16 cellular contexts compared by ENCODE assay signal in genomic region chr1:53334781-53335180, GRCh38. TPM values are rescaled to one million over a fixed set of nuclear protein-coding genes. Genes with fewer than 3 reads are reported as not detected.
DNase-seq lines count a peak whose midpoint lies in the region; ATAC-seq, FAIRE-seq and TF ChIP-seq lines count a peak whose summit lies in the region.
"Had no signal": no experiment of that assay in that cellular context is flagged by ENCODE, and none has a peak within 500 bp of the region (broad histone marks: within the 10 kb centered on the region; RNA-seq: fewer than 3 reads in every experiment).

No MANE protein-coding gene starts in this region.

- WGBS in prostate gland = 88% methylated on average over 9 of the region's 9 CpGs

- TF ChIP-seq POLR2A in prostate gland (IDR thresholded peaks at IDR 0.05) = no peak

- H3K4me3 Mint-ChIP-seq in activated CD4-positive, alpha-beta T cell treated with anti-CD3 and anti-CD28 coated beads, Interleukin-2, amount 10 ng/mL, durations not matched to agents 24 days and 14 days = peak overlapping the region; percentile 9
- no peak overlapping the region for H3K4me3 Mint-ChIP-seq in activated CD8-positive, alpha-beta T cell treated with anti-CD3 and anti-CD28 coated beads, Interleukin-2, amount 10 ng/mL, durations not matched to agents 7 days and 5 days

- H3K27ac Mint-ChIP-seq in activated CD4-positive, alpha-beta T cell treated with anti-CD3 and anti-CD28 coated beads, Interleukin-2, amount 10 ng/mL, durations not matched to agents 24 days and 14 days = peak overlapping the region; percentile 8
- H3K27ac Mint-ChIP-seq in activated CD8-positive, alpha-beta T cell treated with anti-CD3 and anti-CD28 coated beads, Interleukin-2, amount 10 ng/mL, durations not matched to agents 7 days and 5 days = peak overlapping the region; percentile 23

- H3K36me3 Mint-ChIP-seq in activated CD4-positive, alpha-beta T cell treated with anti-CD3 and anti-CD28 coated beads, Interleukin-2, amount 10 ng/mL, durations not matched to agents 24 days and 14 days (ENCODE audit: low read depth) = peaks cover 23% of the 10 kb centered on the region
- H3K36me3 Mint-ChIP-seq in activated CD8-positive, alpha-beta T cell treated with anti-CD3 and anti-CD28 coated beads, Interleukin-2, amount 10 ng/mL, durations not matched to agents 7 days and 5 days (ENCODE audit: low read depth) = peaks cover 13% of the 10 kb centered on the region

- POLR2A ChIA-PET in activated CD8-positive, alpha-beta T cell treated with anti-CD3 and anti-CD28 coated beads, Interleukin-2, amount 10 ng/mL, durations not matched to agents 7 days and 5 days (lab: Charles Lee) = interaction anchor here (0.7 to 1.1 kb wide), 2 partner anchors 14 to 39 kb away, joined by 3 to 4 read pairs; no protein-coding TSS in a partner anchor
- POLR2A ChIA-PET in A673 (lab: Charles Lee; ENCODE audit: low non-redundant PET) = no interaction called here

- H3K27ac ChIP-seq in prostate gland = no peak overlapping the region
- H3K27ac ChIP-seq in A673 (ENCODE audit: low read depth, low read length, poor library complexity, severe bottlenecking) = no peak overlapping the region
- H3K27ac ChIP-seq: esophagus muscularis mucosa, right atrium auricular region, thoracic aorta had no signal

- no peak for TF ChIP-seq CTCF in prostate gland (IDR thresholded peaks at IDR 0.05)
- TF ChIP-seq CTCF in GM13977 (IDR thresholded peaks at IDR 0.05; ENCODE audit: extremely low read depth, insufficient read depth, missing control alignments) = no peak
- TF ChIP-seq CTCF in A673 (conservative IDR thresholded peaks at IDR 0.05; ENCODE audit: low read depth, low read length) = no peak

- FAIRE-seq in GM19239 (lab: Jason Lieb, UNC) = peak; percentile 23
- FAIRE-seq: islet of Langerhans had no signal

- H3K4me1 Mint-ChIP-seq in activated CD4-positive, alpha-beta T cell treated with anti-CD3 and anti-CD28 coated beads, Interleukin-2, amount 10 ng/mL, durations not matched to agents 24 days and 14 days = peaks cover 17% of the 10 kb centered on the region
- H3K4me1 Mint-ChIP-seq in activated CD8-positive, alpha-beta T cell treated with anti-CD3 and anti-CD28 coated beads, Interleukin-2, amount 10 ng/mL, durations not matched to agents 7 days and 5 days (ENCODE audit: low read depth) = peaks cover 22% of the 10 kb centered on the region

- intact Hi-C loops in activated CD4-positive, alpha-beta T cell treated with anti-CD3 and anti-CD28 coated beads, Interleukin-2, amount 10 ng/mL, durations not matched to agents 24 days and 14 days (cut with micrococcal nuclease) = no loop called here
- intact Hi-C loops in prostate gland (cut with DNase I) (no loop called here), A673 (cut with micrococcal nuclease; ENCODE audit: unreplicated experiment) (no loop called here)

- in situ Hi-C loops in GM13977 (cut with MboI; ENCODE audit: low pct_unique_long_range_greater_than_20kb, low sequenced_read_pairs, unreplicated experiment) = no loop called here

- H3K36me3 ChIP-seq in prostate gland (no peaks in the 10 kb centered on the region), A673 (ENCODE audit: insufficient read depth, low read length, poor library complexity, severe bottlenecking) (no peaks in the 10 kb centered on the region)
- H3K36me3 ChIP-seq: esophagus muscularis mucosa, right atrium auricular region, thoracic aorta had no signal

- ATAC-seq in activated CD8-positive, alpha-beta T cell treated with anti-CD3 and anti-CD28 coated beads, Interleukin-2, amount 10 ng/mL, durations not matched to agents 7 days and 5 days = peak; percentile 68
- no peak for ATAC-seq in HG02840 (IDR thresholded peaks at IDR 0.05; ENCODE audit: low FRiP score, unreplicated experiment)

- CTCF ChIA-PET in activated CD8-positive, alpha-beta T cell treated with anti-CD3 and anti-CD28 coated beads, Interleukin-2, amount 10 ng/mL, durations not matched to agents 7 days and 5 days (lab: Charles Lee) = interaction anchor here (1.7 kb wide), 1 partner anchor 59 kb away, joined by 10 read pairs; no protein-coding TSS in a partner anchor
- CTCF ChIA-PET in A673 (lab: Charles Lee) = no interaction called here

- H3K9me3 Mint-ChIP-seq in activated CD4-positive, alpha-beta T cell treated with anti-CD3 and anti-CD28 coated beads, Interleukin-2, amount 10 ng/mL, durations not matched to agents 24 days and 14 days = no peaks in the 10 kb centered on the region
- H3K9me3 Mint-ChIP-seq in activated CD8-positive, alpha-beta T cell treated with anti-CD3 and anti-CD28 coated beads, Interleukin-2, amount 10 ng/mL, durations not matched to agents 7 days and 5 days (ENCODE audit: insufficient read depth) = no peaks in the 10 kb centered on the region

- no peaks in the 10 kb centered on the region for H3K27me3 Mint-ChIP-seq in activated CD4-positive, alpha-beta T cell treated with anti-CD3 and anti-CD28 coated beads, Interleukin-2, amount 10 ng/mL, durations not matched to agents 24 days and 14 days
- H3K27me3 Mint-ChIP-seq in activated CD8-positive, alpha-beta T cell treated with anti-CD3 and anti-CD28 coated beads, Interleukin-2, amount 10 ng/mL, durations not matched to agents 7 days and 5 days (ENCODE audit: low read depth) = no peaks in the 10 kb centered on the region

- H3K4me3 ChIP-seq in prostate gland (no peak overlapping the region), A673 (ENCODE audit: low read depth, low read length, poor library complexity, severe bottlenecking) (no peak overlapping the region)
- H3K4me3 ChIP-seq: esophagus muscularis mucosa, right atrium auricular region, thoracic aorta had no signal

- H3K4me1 ChIP-seq in prostate gland (replicated peaks) = no peaks in the 10 kb centered on the region
- no peaks in the 10 kb centered on the region for H3K4me1 ChIP-seq in A673 (ENCODE audit: insufficient read depth, low read length, poor library complexity, severe bottlenecking)
- H3K4me1 ChIP-seq: esophagus muscularis mucosa, right atrium auricular region had no signal

- no peak for DNase-seq in activated CD4-positive, alpha-beta T cell treated with anti-CD3 and anti-CD28 coated beads, Interleukin-2, amount 10 ng/mL, durations not matched to agents 24 days and 14 days
- DNase-seq in activated CD4-positive, alpha-beta T cell treated with anti-CD3 and anti-CD28 coated beads for 48 hours = no peak
- DNase-seq in GM19239 (ENCODE audit: insufficient read length, low spot score) (no peak), prostate gland (ENCODE audit: low spot score) (peak; percentile 0), GM13977 (ENCODE audit: low spot score) (no peak), A673 (ENCODE audit: low spot score) (no peak)
- no peak for DNase-seq in activated CD8-positive, alpha-beta T cell treated with anti-CD3 and anti-CD28 coated beads, Interleukin-2, amount 10 ng/mL, durations not matched to agents 7 days and 5 days
- DNase-seq: activated CD4-positive, alpha-beta T cell treated with anti-CD3 and anti-CD28 coated beads, Interleukin-2, amount 50 U/mL, for 1 hour; activated gamma-delta T cell; mesendoderm; NCI-H226 had no signal

- no TSS peak for BruUV-seq in A673 (replicated peaks; lab: Mats Ljungman, UMichigan)

- no peaks in the 10 kb centered on the region for H3K9me3 ChIP-seq in prostate gland
- H3K9me3 ChIP-seq in A673 (ENCODE audit: low read depth, low read length, poor library complexity, severe bottlenecking) = no peaks in the 10 kb centered on the region
- H3K9me3 ChIP-seq: esophagus muscularis mucosa, right atrium auricular region, thoracic aorta had no signal

- H3K27me3 ChIP-seq in prostate gland (replicated peaks; ENCODE audit: insufficient read depth) = no peaks in the 10 kb centered on the region
- no peaks in the 10 kb centered on the region for H3K27me3 ChIP-seq in A673 (replicated peaks; ENCODE audit: insufficient read depth, low read depth, low read length, poor library complexity)
- H3K27me3 ChIP-seq: right atrium auricular region had no signal

RNA-seq across cellular contexts. Expression of gene LRP8, which starts 6.9 kb away (rescaled TPM):
- total RNA-seq in activated CD4-positive, alpha-beta T cell treated with anti-CD3 and anti-CD28 coated beads, Interleukin-2, amount 10 ng/mL, durations not matched to agents 24 days and 14 days = 76.8 and 81.6 TPM in 2 replicates
- total RNA-seq in activated CD8-positive, alpha-beta T cell treated with anti-CD3 and anti-CD28 coated beads, Interleukin-2, amount 10 ng/mL, durations not matched to agents 7 days and 5 days = 10 to 100 TPM; 62.7 to 71.8 TPM
- 100 to 1,000 TPM in 1 of 2 donors, 1 to 10 TPM in 1; 6.7 to 130 TPM for total RNA-seq in prostate gland
- 24.6 and 24.7 TPM in 2 replicates for total RNA-seq in A673 (2021)
